ENCODE assay signal across 18 cellular contexts in genomic region chr1:219621047-219621786, GRCh38. TPM values are rescaled to one million over a fixed set of nuclear protein-coding genes. Genes with fewer than 3 reads are reported as not detected.
DNase-seq lines count a peak whose midpoint lies in the region; ATAC-seq and TF ChIP-seq lines count a peak whose summit lies in the region.
"Had no signal": no experiment of that assay in that cellular context is flagged by ENCODE, and none has a peak within 500 bp of the region (broad histone marks: within the 10 kb centered on the region; RNA-seq: fewer than 3 reads in every experiment).

No MANE protein-coding gene starts in this region.

- H3K4me3 ChIP-seq in right atrium auricular region = no peak overlapping the region
- no peak overlapping the region for H3K4me3 ChIP-seq in adrenal gland

- TF ChIP-seq CTCF in right atrium auricular region (IDR thresholded peaks at IDR 0.05) = no peak
- no peak for TF ChIP-seq CTCF in adrenal gland (IDR thresholded peaks at IDR 0.05)

- H3K27me3 ChIP-seq in right atrium auricular region (no peaks in the 10 kb centered on the region), adrenal gland (no peaks in the 10 kb centered on the region)

- H3K9me3 ChIP-seq in right atrium auricular region = no peaks in the 10 kb centered on the region
- no peaks in the 10 kb centered on the region for H3K9me3 ChIP-seq in adrenal gland (replicated peaks in 1 of 3)
- H3K9me3 ChIP-seq: SK-N-SH had no signal

- H3K27ac Mint-ChIP-seq in activated T-helper 1 cell treated with anti-CD3 and anti-CD28 coated beads, Interleukin-12 subunit alpha, Interleukin-12 subunit beta, Interleukin-2, Interleukin-4 antibody, amounts not matched to agents 30 ng/mL and 10 ng/mL and 1 ng/mL, durations not matched to agents 14 hours and 24 hours and 36 hours = no peak overlapping the region
- H3K27ac Mint-ChIP-seq: CD14-positive monocyte had no signal

- no peaks in the 10 kb centered on the region for H3K36me3 Mint-ChIP-seq in activated T-helper 1 cell treated with anti-CD3 and anti-CD28 coated beads, Interleukin-12 subunit alpha, Interleukin-12 subunit beta, Interleukin-2, Interleukin-4 antibody, amounts not matched to agents 30 ng/mL and 10 ng/mL and 1 ng/mL, durations not matched to agents 14 hours and 24 hours and 36 hours (ENCODE audit: low read depth)
- H3K36me3 Mint-ChIP-seq: CD14-positive monocyte had no signal

- WGBS in adrenal gland, 4 donors = 67 to 78% (median 71%) methylated on average over 4 of the region's 4 CpGs

- H3K27ac ChIP-seq in right atrium auricular region (no peak overlapping the region), adrenal gland (no peak overlapping the region)

- intact Hi-C loops in left ventricle myocardium superior (cut with micrococcal nuclease) (no loop called here), adrenal gland (cut with DNase I) (no loop called here)
- intact Hi-C loops in activated T-helper 1 cell treated with anti-CD3 and anti-CD28 coated beads, Interleukin-12 subunit alpha, Interleukin-12 subunit beta, Interleukin-2, Interleukin-4 antibody, amounts not matched to agents 30 ng/mL and 10 ng/mL and 1 ng/mL, durations not matched to agents 14 hours and 24 hours and 36 hours (cut with micrococcal nuclease) = no loop called here

- DNase-seq in left ventricle myocardium superior = peak; percentile 32
- DNase-seq in right atrium auricular region (ENCODE audit: low spot score) = no peak
- DNase-seq in NCI-H2029 (lab: John Stamatoyannopoulos, UW) = peak; percentile 37
- DNase-seq in adrenal gland = peak in 4 of 7 donors; percentile 14 to 31 (median 25)
- DNase-seq in activated T-helper 1 cell treated with anti-CD3 and anti-CD28 coated beads, Interleukin-12 subunit alpha, Interleukin-12 subunit beta, Interleukin-2, Interleukin-4 antibody, amounts not matched to agents 30 ng/mL and 10 ng/mL and 1 ng/mL, durations not matched to agents 14 hours and 24 hours and 36 hours (ENCODE audit: low spot score) = no peak
- no peak for DNase-seq in effector CD4-positive, alpha-beta T cell
- DNase-seq: COR-L47; DMS53; H7; KBM-7; NCI-H2081 treated with DMSO at 0.1 percent for 48 hours; NCI-H446 treated with DMSO at 0.1 percent for 48 hours; NK-92 treated with Interleukin-12 subunit alpha and Interleukin-12 subunit beta, amount 100 ng/mL, for 24 hours; OCI-M1; SK-N-SH had no signal

- H3K4me1 ChIP-seq in right atrium auricular region (no peaks in the 10 kb centered on the region), adrenal gland (replicated peaks in 1 of 2) (peaks cover 0 to 4% of the 10 kb centered on the region in 2 donors)

- no peaks in the 10 kb centered on the region for H3K36me3 ChIP-seq in right atrium auricular region
- no peaks in the 10 kb centered on the region for H3K36me3 ChIP-seq in adrenal gland (replicated peaks in 1 of 2)

- H3K4me3 Mint-ChIP-seq in activated T-helper 1 cell treated with anti-CD3 and anti-CD28 coated beads, Interleukin-12 subunit alpha, Interleukin-12 subunit beta, Interleukin-2, Interleukin-4 antibody, amounts not matched to agents 30 ng/mL and 10 ng/mL and 1 ng/mL, durations not matched to agents 14 hours and 24 hours and 36 hours = no peak overlapping the region
- H3K4me3 Mint-ChIP-seq: CD14-positive monocyte had no signal

- no peaks in the 10 kb centered on the region for H3K9me3 Mint-ChIP-seq in activated T-helper 1 cell treated with anti-CD3 and anti-CD28 coated beads, Interleukin-12 subunit alpha, Interleukin-12 subunit beta, Interleukin-2, Interleukin-4 antibody, amounts not matched to agents 30 ng/mL and 10 ng/mL and 1 ng/mL, durations not matched to agents 14 hours and 24 hours and 36 hours

- TF ChIP-seq POLR2A in adrenal gland (IDR thresholded peaks at IDR 0.05) = no peak

- ATAC-seq in left ventricle myocardium superior (peak; percentile 63), HG03039 (IDR thresholded peaks at IDR 0.05; ENCODE audit: unreplicated experiment) (no peak), HG03565 (IDR thresholded peaks at IDR 0.05; ENCODE audit: unreplicated experiment) (no peak)

- no peaks in the 10 kb centered on the region for H3K4me1 Mint-ChIP-seq in activated T-helper 1 cell treated with anti-CD3 and anti-CD28 coated beads, Interleukin-12 subunit alpha, Interleukin-12 subunit beta, Interleukin-2, Interleukin-4 antibody, amounts not matched to agents 30 ng/mL and 10 ng/mL and 1 ng/mL, durations not matched to agents 14 hours and 24 hours and 36 hours (ENCODE audit: low read depth)

- H3K27me3 Mint-ChIP-seq in activated T-helper 1 cell treated with anti-CD3 and anti-CD28 coated beads, Interleukin-12 subunit alpha, Interleukin-12 subunit beta, Interleukin-2, Interleukin-4 antibody, amounts not matched to agents 30 ng/mL and 10 ng/mL and 1 ng/mL, durations not matched to agents 14 hours and 24 hours and 36 hours (ENCODE audit: insufficient read depth) = no peaks in the 10 kb centered on the region

RNA-seq across cellular contexts. Expression of gene ZC3H11B, which starts 8.3 kb away (rescaled TPM):
- total RNA-seq in left ventricle myocardium superior = 1.2 TPM
- not detected for total RNA-seq in right atrium auricular region
- total RNA-seq in adrenal gland = under 1 TPM in 2 of 8 donors, not detected in 6; 0.14 to 0.48 TPM
- polyA plus RNA-seq in adrenal gland = under 1 TPM in 1 of 3 donors, not detected in 2; 0.03 TPM
- total RNA-seq in activated T-helper 1 cell treated with anti-CD3 and anti-CD28 coated beads, Interleukin-12 subunit alpha, Interleukin-12 subunit beta, Interleukin-2, Interleukin-4 antibody, amounts not matched to agents 30 ng/mL and 10 ng/mL and 1 ng/mL, durations not matched to agents 14 hours and 24 hours and 36 hours = not detected in 2 replicates
- polyA plus RNA-seq: SK-N-SH had no signal

Comparison
In these comparisons a context has a peak if more than half of its experiments do, and no peak if none do; other contexts are left out.
1. DNase-seq: peak in left ventricle myocardium superior (single experiment), NCI-H2029 (single experiment) and adrenal gland (4 of 7); none in right atrium auricular region (single experiment), activated T-helper 1 cell treated with anti-CD3 and anti-CD28 coated beads, Interleukin-12 subunit alpha, Interleukin-12 subunit beta, Interleukin-2, Interleukin-4 antibody, amounts not matched to agents 30 ng/mL and 10 ng/mL and 1 ng/mL, durations not matched to agents 14 hours and 24 hours and 36 hours (single experiment) and effector CD4-positive, alpha-beta T cell (single experiment).